Comparison of ENCODE assay signal across 27 cellular contexts in genomic region chr3:191783039-191783438, GRCh38.
"Had no signal": no experiment of that assay in that cellular context is flagged by ENCODE, and none has a peak within 500 bp of the region (broad histone marks: within the 10 kb centered on the region; RNA-seq: fewer than 3 reads in every experiment).

No MANE protein-coding gene starts in this region.

- DNase-seq: dorsolateral prefrontal cortex; effector CD4-positive, alpha-beta T cell; foreskin fibroblast; heart left ventricle; left cardiac atrium; left lung; mesendoderm; midbrain; naive thymus-derived CD4-positive, alpha-beta T cell; stimulated activated CD4-positive, alpha-beta T cell treated with anti-CD3 and anti-CD28 coated beads, Interleukin-2, amount 100 ng/mL, for 24 hours; stimulated activated CD4-positive, alpha-beta T cell treated with anti-CD3 and anti-CD28 coated beads, Interleukin-4, amount 100 ng/mL, for 24 hours; stimulated activated naive CD4-positive, alpha-beta T cell treated with Interleukin-2 at 50 U/mL for 16 hours; stomach; testis; tibial artery had no signal

- H3K9me3 Mint-ChIP-seq: nephron, type B pancreatic cell had no signal

- H3K4me1 ChIP-seq: gastroesophageal sphincter, heart left ventricle, left lung, neural progenitor cell, prostate gland, right atrium auricular region, stomach, testis, tibial artery had no signal

- H3K79me2 ChIP-seq: hepatocyte had no signal

- H3K4me3 Mint-ChIP-seq: naive thymus-derived CD4-positive, alpha-beta T cell; nephron; neural progenitor cell; stimulated activated effector memory CD8-positive, alpha-beta T cell treated with anti-CD3 and anti-CD28 coated beads, Interleukin-12 subunit alpha, Interleukin-12 subunit beta, amount 100 ng/mL, for 72 hours; type B pancreatic cell had no signal

- H3K4me3 ChIP-seq: dorsolateral prefrontal cortex, gastroesophageal sphincter, heart left ventricle, hepatocyte, left lung, neural progenitor cell, prostate gland, right atrium auricular region, stomach, testis, tibial artery had no signal

- H3K27me3 ChIP-seq: dorsolateral prefrontal cortex, gastroesophageal sphincter, heart left ventricle, hepatocyte, left lung, neural progenitor cell, right atrium auricular region, stomach, testis, tibial artery had no signal

- H3K9ac ChIP-seq: neural progenitor cell had no signal

- H3K9me3 ChIP-seq: gastroesophageal sphincter, heart left ventricle, prostate gland, right atrium auricular region, testis, tibial artery had no signal

- H3K27ac ChIP-seq: dorsolateral prefrontal cortex, epithelial cell of prostate, gastroesophageal sphincter, heart left ventricle, hepatocyte, left lung, neural progenitor cell, prostate gland, right atrium auricular region, stomach, testis, tibial artery had no signal

- ATAC-seq: esophagus mucosa; gastroesophageal sphincter; heart left ventricle; left cardiac atrium; left lung; naive thymus-derived CD4-positive, alpha-beta T cell; sciatic nerve; stimulated activated effector memory CD8-positive, alpha-beta T cell treated with anti-CD3 and anti-CD28 coated beads, Interleukin-12 subunit alpha, Interleukin-12 subunit beta, amount 100 ng/mL, for 72 hours had no signal

- H3K27me3 Mint-ChIP-seq: naive thymus-derived CD4-positive, alpha-beta T cell; type B pancreatic cell had no signal

- H2AFZ ChIP-seq: hepatocyte, neural progenitor cell had no signal

- H3K4me2 ChIP-seq: hepatocyte, neural progenitor cell had no signal

- H3K27ac Mint-ChIP-seq: naive thymus-derived CD4-positive, alpha-beta T cell; nephron; neural progenitor cell; stimulated activated effector memory CD8-positive, alpha-beta T cell treated with anti-CD3 and anti-CD28 coated beads, Interleukin-12 subunit alpha, Interleukin-12 subunit beta, amount 100 ng/mL, for 72 hours; type B pancreatic cell had no signal

- H3K4me1 Mint-ChIP-seq: naive thymus-derived CD4-positive, alpha-beta T cell; nephron; neural progenitor cell; stimulated activated effector memory CD8-positive, alpha-beta T cell treated with anti-CD3 and anti-CD28 coated beads, Interleukin-12 subunit alpha, Interleukin-12 subunit beta, amount 100 ng/mL, for 72 hours had no signal

- H3K36me3 ChIP-seq: gastroesophageal sphincter, heart left ventricle, left lung, neural progenitor cell, prostate gland, right atrium auricular region, stomach, tibial artery had no signal

- H3K36me3 Mint-ChIP-seq: naive thymus-derived CD4-positive, alpha-beta T cell; stimulated activated effector memory CD8-positive, alpha-beta T cell treated with anti-CD3 and anti-CD28 coated beads, Interleukin-12 subunit alpha, Interleukin-12 subunit beta, amount 100 ng/mL, for 72 hours; type B pancreatic cell had no signal

- FAIRE-seq: colon had no signal
